ENCODE assay signal across 25 cellular contexts in the genomic region with DNA sequence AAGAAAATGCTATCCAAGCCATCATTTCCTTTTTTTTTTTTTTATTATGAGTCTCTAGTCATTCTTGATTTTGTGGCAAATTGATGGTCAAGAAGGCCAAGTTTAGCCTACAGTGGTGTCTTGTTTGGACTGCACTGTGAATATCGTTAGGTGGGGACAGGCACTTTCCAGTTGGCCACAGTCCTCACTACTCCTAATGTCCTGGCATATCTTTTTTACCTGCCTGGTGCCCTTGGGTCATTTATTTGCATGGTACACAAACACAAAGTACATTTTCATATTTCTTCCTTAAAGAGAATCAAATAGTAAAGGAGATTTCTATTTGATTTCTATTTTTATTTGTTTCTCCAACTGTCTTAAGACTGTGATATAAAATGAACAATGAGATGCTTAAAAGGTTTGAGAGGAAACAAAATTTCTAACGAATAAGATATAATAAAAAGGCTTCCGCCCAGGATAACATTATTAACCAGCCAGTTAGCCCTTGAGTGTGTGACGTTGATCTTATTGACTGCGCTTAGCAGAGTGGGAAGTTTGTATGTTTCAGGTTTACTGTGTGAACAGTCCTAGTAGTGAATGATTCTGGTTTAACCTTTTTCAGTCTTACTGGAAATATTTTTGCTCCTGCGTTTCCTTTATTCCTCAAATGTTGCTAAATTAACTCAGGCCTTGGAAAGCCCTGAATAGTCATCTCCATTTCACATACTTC.
"Had no signal": no experiment of that assay in that cellular context is flagged by ENCODE, and none has a peak within 500 bp of the region (broad histone marks: within the 10 kb centered on the region; RNA-seq: fewer than 3 reads in every experiment).

No MANE protein-coding gene starts in this region.

- H3K27ac ChIP-seq: HL-60, KMS-11, SJSA1, SK-N-MC had no signal

- H3K9me3 ChIP-seq: SJSA1 had no signal

- FAIRE-seq: HTR-8/SVneo, K562, RCC 7860 had no signal

- H3K4me1 Mint-ChIP-seq: IgD-negative memory B cell had no signal

- H3K36me3 Mint-ChIP-seq: IgD-negative memory B cell had no signal

- H3K36me3 ChIP-seq: SJSA1 had no signal

- DNase-seq: MV-4-11, NCI-H1048, NCI-H1105, NCI-H1417, NCI-H1436 treated with DMSO at 0.1 percent for 48 hours, NCI-H1694, NCI-H187 treated with DMSO at 0.1 percent for 48 hours, NCI-H2029 treated with DMSO at 0.1 percent for 48 hours, NCI-H2171 treated with DMSO at 0.1 percent for 48 hours, NCI-H345, NCI-H446 treated with DMSO at 0.1 percent for 48 hours, NCI-H510A treated with DMSO at 0.1 percent for 48 hours, NCI-H69, NCI-H774, Right ventricle myocardium superior, RPMI8226, SIG-M5 had no signal

- H3K4me3 Mint-ChIP-seq: IgD-negative memory B cell had no signal

- ATAC-seq: K562 had no signal

- H3K27me3 Mint-ChIP-seq: IgD-negative memory B cell had no signal

- H3K27ac Mint-ChIP-seq: IgD-negative memory B cell had no signal

- H3K27me3 ChIP-seq: SJSA1 had no signal

- H3K4me3 ChIP-seq: K562, SJSA1, SK-N-MC had no signal

- H3K4me1 ChIP-seq: SJSA1 had no signal
